In the genomic region with DNA sequence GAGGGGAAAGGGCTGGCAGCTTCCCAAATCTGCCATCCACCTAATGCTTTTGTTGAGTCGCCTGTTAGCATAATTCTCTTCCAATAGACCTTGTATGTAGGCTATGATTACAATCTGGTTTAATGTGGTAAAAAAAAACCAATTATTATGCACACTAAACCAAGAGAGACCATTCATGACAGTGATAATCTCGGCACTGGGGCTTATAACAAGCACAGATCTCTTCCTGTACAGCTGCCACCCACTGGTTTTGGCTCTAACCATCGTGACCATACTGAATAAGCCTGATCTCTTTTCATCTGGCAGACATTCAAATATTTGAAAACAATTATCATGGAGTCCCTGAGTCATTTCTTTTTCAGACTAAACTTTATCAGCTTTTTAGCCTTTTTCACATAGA, we compare ENCODE assay signal across 10 cellular contexts. TPM values are rescaled to one million over a fixed set of nuclear protein-coding genes. Genes with fewer than 3 reads are reported as not detected.
A peak's percentile ranks its signal among the peaks of the same experiment; 100 is the strongest.
DNase-seq lines count a peak whose midpoint lies in the region; ATAC-seq and TF ChIP-seq lines count a peak whose summit lies in the region.
"Had no signal": no experiment of that assay in that cellular context is flagged by ENCODE, and none has a peak within 500 bp of the region (broad histone marks: within the 10 kb centered on the region; RNA-seq: fewer than 3 reads in every experiment).

No MANE protein-coding gene starts in this region.

- POLR2A ChIA-PET in AG04449 (lab: Yijun Ruan, JAX) = no interaction called here

- no peak overlapping the region for H3K27ac ChIP-seq in spleen

- H3K27me3 ChIP-seq in spleen (replicated peaks in 1 of 7) = peaks cover 0 to 20% (median 0%) of the 10 kb centered on the region in 7 donors

- no peaks in the 10 kb centered on the region for H3K4me1 ChIP-seq in spleen

- TF ChIP-seq POLR2A in spleen (IDR thresholded peaks at IDR 0.05) = no peak

- H3K9me3 ChIP-seq in spleen = peaks cover 0 to 5% (median 3%) of the 10 kb centered on the region in 8 donors

- no peak for ATAC-seq in omental fat pad (ENCODE audit: low FRiP score)
- ATAC-seq in HG02610 (IDR thresholded peaks at IDR 0.05; ENCODE audit: unreplicated experiment) = no peak
- ATAC-seq in GM21381 (IDR thresholded peaks at IDR 0.05; ENCODE audit: unreplicated experiment) = no peak

- intact Hi-C loops in spleen (cut with DNase I; ENCODE audit: low total_unique reads) = no loop called here

- CTCF ChIA-PET in AG04449 (lab: Yijun Ruan, JAX) = interaction anchor here (1.2 to 1.6 kb wide), 2 partner anchors 52 to 102 kb away, joined by 3 to 4 read pairs; no protein-coding TSS in a partner anchor

- no peak overlapping the region for H3K4me3 ChIP-seq in AG04449 (ENCODE audit: low read depth, low read length)
- H3K4me3 ChIP-seq in spleen = no peak overlapping the region

- peak; percentile 67 for DNase-seq in AG04449 (ENCODE audit: low read depth, low spot score)
- DNase-seq in HS-27A (ENCODE audit: low read depth) = peak; percentile 40
- peak; percentile 97 for DNase-seq in NCI-H446 treated with DMSO at 0.1 percent for 48 hours (lab: John Stamatoyannopoulos, UW)
- peak; percentile 33 for DNase-seq in epidermal melanocyte (ENCODE audit: insufficient read length, low spot score)
- DNase-seq in omental fat pad (ENCODE audit: low spot score) = no peak
- DNase-seq in spleen = no peak
- DNase-seq: CD4-positive, CD25-positive, alpha-beta regulatory T cell; effector memory CD4-positive, alpha-beta T cell had no signal

- no peaks in the 10 kb centered on the region for H3K36me3 ChIP-seq in spleen

- WGBS in spleen, 5 donors = 20 to 28% (median 26%) methylated on average over 3 of the region's 3 CpGs

- TF ChIP-seq CTCF in AG04449 (IDR thresholded peaks at IDR 0.05; ENCODE audit: insufficient read depth, low read length, missing control alignments) = no peak
- TF ChIP-seq CTCF in omental fat pad (IDR thresholded peaks at IDR 0.05) = no peak
- no peak for TF ChIP-seq CTCF in spleen (IDR thresholded peaks at IDR 0.05 in 8 of 11, conservative IDR thresholded peaks at IDR 0.05 in 3 of 11)

RNA-seq across cellular contexts. Expression of gene SYT14, which starts 12.0 kb away (rescaled TPM):
- not detected for total RNA-seq in omental fat pad
- total RNA-seq in spleen = not detected
- under 1 TPM in 1 of 3 donors, not detected in 2; under 0.01 TPM for polyA plus RNA-seq in spleen
- total RNA-seq: CD4-positive, CD25-positive, alpha-beta regulatory T cell had no signal
- polyA plus RNA-seq: CD4-positive, CD25-positive, alpha-beta regulatory T cell had no signal

Comparison
In these comparisons a context has a peak if more than half of its experiments do, and no peak if none do; other contexts are left out.
1. DNase-seq: peak in AG04449 (single experiment), HS-27A (single experiment), NCI-H446 treated with DMSO at 0.1 percent for 48 hours (single experiment) and epidermal melanocyte (single experiment); none in omental fat pad (single experiment) and spleen (single experiment).